1 cellular context compared by ENCODE assay signal in the genomic region with DNA sequence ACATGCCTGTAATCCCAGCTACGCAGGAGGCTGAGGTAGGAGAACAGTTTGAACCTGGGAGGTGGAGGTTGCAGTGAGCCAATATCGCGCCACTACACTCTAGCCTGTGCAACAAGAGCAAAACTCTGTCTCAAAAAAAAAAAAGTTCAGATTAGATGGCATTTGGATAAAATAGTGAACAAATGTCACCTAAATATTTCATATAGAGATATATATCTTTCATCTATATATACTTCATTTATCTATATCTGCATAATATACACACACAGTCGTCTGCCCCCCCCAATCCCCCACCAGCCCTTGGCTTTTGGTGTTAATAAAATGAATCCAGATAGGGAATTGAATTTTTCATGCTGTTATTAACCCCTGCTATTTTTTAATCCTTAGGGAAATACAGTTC.
TF ChIP-seq lines count a peak whose summit lies in the region.

No MANE protein-coding gene starts in this region.

TF ChIP-seq in K562, 482 proteins besides CTCF, POLR2A, EP300 and RAD21:
- TF ChIP-seq, protein P1, sequence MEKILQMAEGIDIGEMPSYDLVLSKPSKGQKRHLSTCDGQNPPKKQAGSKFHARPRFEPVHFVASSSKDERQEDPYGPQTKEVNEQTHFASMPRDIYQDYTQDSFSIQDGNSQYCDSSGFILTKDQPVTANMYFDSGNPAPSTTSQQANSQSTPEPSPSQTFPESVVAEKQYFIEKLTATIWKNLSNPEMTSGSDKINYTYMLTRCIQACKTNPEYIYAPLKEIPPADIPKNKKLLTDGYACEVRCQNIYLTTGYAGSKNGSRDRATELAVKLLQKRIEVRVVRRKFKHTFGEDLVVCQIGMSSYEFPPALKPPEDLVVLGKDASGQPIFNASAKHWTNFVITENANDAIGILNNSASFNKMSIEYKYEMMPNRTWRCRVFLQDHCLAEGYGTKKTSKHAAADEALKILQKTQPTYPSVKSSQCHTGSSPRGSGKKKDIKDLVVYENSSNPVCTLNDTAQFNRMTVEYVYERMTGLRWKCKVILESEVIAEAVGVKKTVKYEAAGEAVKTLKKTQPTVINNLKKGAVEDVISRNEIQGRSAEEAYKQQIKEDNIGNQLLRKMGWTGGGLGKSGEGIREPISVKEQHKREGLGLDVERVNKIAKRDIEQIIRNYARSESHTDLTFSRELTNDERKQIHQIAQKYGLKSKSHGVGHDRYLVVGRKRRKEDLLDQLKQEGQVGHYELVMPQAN (IDR thresholded peaks at IDR 0.05; ENCODE audit: borderline replicate concordance): 0 out of 2 replicates have a peak, but pooled peaks have one; percentile 32
- peak; percentile 44 for TF ChIP-seq VEZF1 (CRISPR knock-in tag; IDR thresholded peaks at IDR 0.05)
- TF ChIP-seq ZNF512 (tag; IDR thresholded peaks at IDR 0.05): 0 out of 2 replicates have a peak, but pooled peaks have one; percentile 20
- TF ChIP-seq ZNF609 (CRISPR knock-in tag; IDR thresholded peaks at IDR 0.05; ENCODE audit: borderline replicate concordance): no peak
- peak; percentile 2; the same call in 1 of the 2 replicates for TF ChIP-seq RBFOX2 (IDR thresholded peaks at IDR 0.05; ENCODE audit: low read depth, low read length)
